ENCODE assay signal across 25 cellular contexts in genomic region chr16:27963471-27963965, GRCh38.
"Had no signal": no experiment of that assay in that cellular context is flagged by ENCODE, and none has a peak within 500 bp of the region (broad histone marks: within the 10 kb centered on the region; RNA-seq: fewer than 3 reads in every experiment).

No MANE protein-coding gene starts in this region.

- H3K27ac ChIP-seq: epithelial cell of prostate, gastrocnemius medialis, neutrophil, parathyroid adenoma, right lobe of liver, stomach, thyroid gland had no signal

- H3K4me1 Mint-ChIP-seq: endodermal cell; nephron; stimulated activated effector memory CD8-positive, alpha-beta T cell treated with anti-CD3 and anti-CD28 coated beads, Interleukin-12 subunit alpha, Interleukin-12 subunit beta, amount 100 ng/mL, for 72 hours had no signal

- H3K36me3 ChIP-seq: gastrocnemius medialis, neutrophil, right lobe of liver, stomach, thyroid gland had no signal

- H3K36me3 Mint-ChIP-seq: stimulated activated effector memory CD8-positive, alpha-beta T cell treated with anti-CD3 and anti-CD28 coated beads, Interleukin-12 subunit alpha, Interleukin-12 subunit beta, amount 100 ng/mL, for 72 hours had no signal

- H3K9me3 ChIP-seq: gastrocnemius medialis, neutrophil, right lobe of liver, thyroid gland had no signal

- H3K4me1 ChIP-seq: gastrocnemius medialis, parathyroid adenoma, right lobe of liver, stomach, thyroid gland had no signal

- H3K27me3 ChIP-seq: gastrocnemius medialis, neutrophil, right lobe of liver, thyroid gland had no signal

- H2AFZ ChIP-seq: parathyroid adenoma had no signal

- H3K27ac Mint-ChIP-seq: dendritic cell treated with granulocyte-macrophage colony-stimulating factor and Interleukin-4, amounts not matched to agents 40 ng/mL and 50 ng/mL, for 4 days; endodermal cell; naive thymus-derived CD4-positive, alpha-beta T cell; nephron; progenitor cell of endocrine pancreas; stimulated activated effector memory CD8-positive, alpha-beta T cell treated with anti-CD3 and anti-CD28 coated beads, Interleukin-12 subunit alpha, Interleukin-12 subunit beta, amount 100 ng/mL, for 72 hours had no signal

- H3K4me3 Mint-ChIP-seq: dendritic cell treated with granulocyte-macrophage colony-stimulating factor and Interleukin-4, amounts not matched to agents 40 ng/mL and 50 ng/mL, for 4 days; endodermal cell; naive thymus-derived CD4-positive, alpha-beta T cell; nephron; stimulated activated effector memory CD8-positive, alpha-beta T cell treated with anti-CD3 and anti-CD28 coated beads, Interleukin-12 subunit alpha, Interleukin-12 subunit beta, amount 100 ng/mL, for 72 hours had no signal

- ATAC-seq: esophagus mucosa; gastrocnemius medialis; left lobe of liver; naive thymus-derived CD4-positive, alpha-beta T cell; right lobe of liver; stimulated activated effector memory CD8-positive, alpha-beta T cell treated with anti-CD3 and anti-CD28 coated beads, Interleukin-12 subunit alpha, Interleukin-12 subunit beta, amount 100 ng/mL, for 72 hours had no signal

- H3K4me3 ChIP-seq: gastrocnemius medialis, right lobe of liver, stomach, thyroid gland had no signal

- H3K79me2 ChIP-seq: parathyroid adenoma had no signal

- DNase-seq: effector CD8-positive, alpha-beta T cell; endodermal cell; foreskin fibroblast; gastrocnemius medialis; head of caudate nucleus; kidney; mesenchymal stem cell; midbrain; naive thymus-derived CD4-positive, alpha-beta T cell; stimulated activated CD4-positive, alpha-beta T cell treated with anti-CD3 and anti-CD28 coated beads, Interleukin-2, amount 100 ng/mL, for 24 hours; stimulated activated CD4-positive, alpha-beta T cell treated with anti-CD3 and anti-CD28 coated beads, Interleukin-4, amount 100 ng/mL, for 24 hours; stimulated activated naive CD4-positive, alpha-beta T cell treated with Interleukin-2 at 50 U/mL for 16 hours; stomach; thyroid gland; trophoblast cell had no signal

- H3K9me3 Mint-ChIP-seq: dendritic cell treated with granulocyte-macrophage colony-stimulating factor and Interleukin-4, amounts not matched to agents 40 ng/mL and 50 ng/mL, for 4 days; endodermal cell; nephron; stimulated activated effector memory CD8-positive, alpha-beta T cell treated with anti-CD3 and anti-CD28 coated beads, Interleukin-12 subunit alpha, Interleukin-12 subunit beta, amount 100 ng/mL, for 72 hours had no signal
